In genomic region chr2:127044977-127045654, GRCh38 we compare ENCODE assay signal across 27 cellular contexts.
DNase-seq lines count a peak whose midpoint lies in the region; ATAC-seq and TF ChIP-seq lines count a peak whose summit lies in the region.
"Had no signal": no experiment of that assay in that cellular context is flagged by ENCODE, and none has a peak within 500 bp of the region (broad histone marks: within the 10 kb centered on the region; RNA-seq: fewer than 3 reads in every experiment).

No MANE protein-coding gene starts in this region.

- no peak overlapping the region for H3K4me3 Mint-ChIP-seq in activated T-cell treated with anti-CD3 and anti-CD28 coated beads, Interleukin-2, amount 50 U/mL, for 24 hours
- H3K4me3 Mint-ChIP-seq: activated naive CD8-positive, alpha-beta T cell treated with anti-CD3 and anti-CD28 coated beads, Interleukin-2, amount 50 U/mL, for 24 hours; brain; neural progenitor cell had no signal

- TF ChIP-seq CTCF in cardiac fibroblast (IDR thresholded peaks at IDR 0.05; ENCODE audit: low read depth, low read length) = no peak

- H3K36me3 Mint-ChIP-seq in activated T-cell treated with anti-CD3 and anti-CD28 coated beads, Interleukin-2, amount 50 U/mL, for 24 hours (ENCODE audit: low read depth) = peaks cover 17% of the 10 kb centered on the region
- H3K36me3 Mint-ChIP-seq: brain, neural progenitor cell had no signal

- no peaks in the 10 kb centered on the region for H3K27me3 Mint-ChIP-seq in activated T-cell treated with anti-CD3 and anti-CD28 coated beads, Interleukin-2, amount 50 U/mL, for 24 hours
- H3K27me3 Mint-ChIP-seq: activated naive CD8-positive, alpha-beta T cell treated with anti-CD3 and anti-CD28 coated beads, Interleukin-2, amount 50 U/mL, for 24 hours had no signal

- peak; percentile 2 for DNase-seq in activated T-cell treated with anti-CD3 and anti-CD28 coated beads, Interleukin-2, amount 50 U/mL, for 1 hour
- no peak for DNase-seq in activated T-cell treated with anti-CD3 and anti-CD28 coated beads, Interleukin-2, amount 50 U/mL, for 24 hours
- DNase-seq in cardiac fibroblast (ENCODE audit: low read depth in 2 of 2) (peak; percentile 21 to 28), mesenteric fat pad (ENCODE audit: low spot score) (peak; percentile 82), substantia nigra (lab: John Stamatoyannopoulos, UW) (no peak), NCI-H1436 treated with DMSO at 0.1 percent for 48 hours (lab: John Stamatoyannopoulos, UW) (no peak), RKO (ENCODE audit: low spot score) (no peak)
- DNase-seq: activated gamma-delta T cell; activated naive CD8-positive, alpha-beta T cell treated with anti-CD3 and anti-CD28 coated beads, Interleukin-2, amount 50 U/mL, for 24 hours; activated T-cell treated with anti-CD3 and anti-CD28 coated beads for 4 hours; DMS79 treated with DMSO at 0.1 percent for 48 hours; effector memory CD4-positive, alpha-beta T cell; Karpas-422; lower lobe of right lung; NCI-H187 treated with DMSO at 0.1 percent for 48 hours; NCI-H526 treated with DMSO at 0.1 percent for 48 hours; stimulated activated CD4-positive, alpha-beta T cell treated with anti-CD3 and anti-CD28 coated beads, Interleukin-4, amount 100 ng/mL, for 1 hour; stimulated activated naive CD4-positive, alpha-beta T cell; T-helper 9 cell; WERI-Rb-1 had no signal

- no peak overlapping the region for H3K4me3 ChIP-seq in cardiac fibroblast (replicated peaks in 1 of 2; ENCODE audit: low read depth in 2 of 2, low read length in 2 of 2)
- H3K4me3 ChIP-seq: BLaER1, gastroesophageal sphincter, lower lobe of right lung, neural progenitor cell, prostate gland had no signal

- H3K9me3 Mint-ChIP-seq in activated T-cell treated with anti-CD3 and anti-CD28 coated beads, Interleukin-2, amount 50 U/mL, for 24 hours = no peaks in the 10 kb centered on the region
- H3K9me3 Mint-ChIP-seq: activated naive CD8-positive, alpha-beta T cell treated with anti-CD3 and anti-CD28 coated beads, Interleukin-2, amount 50 U/mL, for 24 hours; brain had no signal

- H3K4me1 Mint-ChIP-seq in activated T-cell treated with anti-CD3 and anti-CD28 coated beads, Interleukin-2, amount 50 U/mL, for 24 hours (ENCODE audit: low read depth) = peaks cover 3% of the 10 kb centered on the region
- H3K4me1 Mint-ChIP-seq: activated naive CD8-positive, alpha-beta T cell treated with anti-CD3 and anti-CD28 coated beads, Interleukin-2, amount 50 U/mL, for 24 hours had no signal

- H3K27ac Mint-ChIP-seq in activated T-cell treated with anti-CD3 and anti-CD28 coated beads, Interleukin-2, amount 50 U/mL, for 24 hours = no peak overlapping the region
- H3K27ac Mint-ChIP-seq: activated naive CD8-positive, alpha-beta T cell treated with anti-CD3 and anti-CD28 coated beads, Interleukin-2, amount 50 U/mL, for 24 hours; neural progenitor cell had no signal

- peak overlapping the region; percentile 30 for H3K27ac ChIP-seq in substantia nigra (ENCODE audit: low read depth, low read length, poor library complexity, severe bottlenecking)
- H3K27ac ChIP-seq: BLaER1, gastroesophageal sphincter, lower lobe of right lung, neural progenitor cell, prostate gland, WERI-Rb-1 had no signal

- ATAC-seq in HG02623 (IDR thresholded peaks at IDR 0.05; ENCODE audit: unreplicated experiment) = no peak
- ATAC-seq: activated naive CD8-positive, alpha-beta T cell treated with anti-CD3 and anti-CD28 coated beads, Interleukin-2, amount 50 U/mL, for 24 hours; esophagus mucosa; gastroesophageal sphincter; lower lobe of right lung had no signal

Comparison
In these comparisons a context has a peak if more than half of its experiments do, and no peak if none do; other contexts are left out.
1. DNase-seq: peak in activated T-cell treated with anti-CD3 and anti-CD28 coated beads, Interleukin-2, amount 50 U/mL, for 1 hour (single experiment), cardiac fibroblast (2 of 2) and mesenteric fat pad (single experiment); none in activated T-cell treated with anti-CD3 and anti-CD28 coated beads, Interleukin-2, amount 50 U/mL, for 24 hours (single experiment), substantia nigra (0 of 49), NCI-H1436 treated with DMSO at 0.1 percent for 48 hours (single experiment) and RKO (single experiment).